15 cellular contexts compared by ENCODE assay signal in the genomic region with DNA sequence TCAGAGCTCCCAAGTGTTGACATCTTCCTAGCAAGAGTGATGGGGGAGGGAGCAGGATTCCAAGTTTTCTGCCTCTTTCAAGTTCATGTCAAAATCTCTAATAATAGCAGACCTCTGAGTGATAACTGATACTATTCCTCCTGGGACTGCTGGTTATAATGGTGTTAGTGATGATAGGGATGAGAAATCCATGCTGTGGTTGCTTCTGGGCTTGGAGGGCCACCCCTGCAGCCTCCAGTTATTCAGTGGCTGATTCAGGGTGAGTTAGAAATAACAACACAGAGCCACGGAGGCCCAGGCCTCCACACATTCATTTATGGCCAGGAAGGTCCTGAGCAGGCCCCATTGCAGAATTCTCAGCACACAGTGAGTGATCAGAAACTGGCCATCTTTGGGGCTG. TPM values are rescaled to one million over a fixed set of nuclear protein-coding genes. Genes with fewer than 3 reads are reported as not detected.
"Had no signal": no experiment of that assay in that cellular context is flagged by ENCODE, and none has a peak within 500 bp of the region (broad histone marks: within the 10 kb centered on the region; RNA-seq: fewer than 3 reads in every experiment).

No MANE protein-coding gene starts in this region.

- H3K27me3 ChIP-seq: breast epithelium, sigmoid colon, tibial nerve, vagina had no signal

- DNase-seq: activated CD4-positive, alpha-beta T cell treated with anti-CD3 and anti-CD28 coated beads, Interleukin-2, amount 10 ng/mL, durations not matched to agents 24 days and 14 days; activated CD4-positive, CD25-positive, alpha-beta regulatory T cell; activated CD8-positive, alpha-beta memory T cell treated with anti-CD3 and anti-CD28 coated beads, Interleukin-2, amount 50 U/mL, for 4 hours; activated CD8-positive, alpha-beta T cell treated with anti-CD3 and anti-CD28 coated beads, Interleukin-2, amount 10 ng/mL, durations not matched to agents 7 days and 5 days; activated naive CD8-positive, alpha-beta T cell treated with anti-CD3 and anti-CD28 coated beads, Interleukin-2, amount 10 ng/mL, durations not matched to agents 7 days and 5 days; activated T-cell treated with anti-CD3 and anti-CD28 coated beads, Interleukin-2, amount 50 U/mL, for 72 hours; mesendoderm; sigmoid colon; stimulated activated CD4-positive, alpha-beta T cell treated with anti-CD3 and anti-CD28 coated beads, Interleukin-12 subunit alpha, Interleukin-12 subunit beta, amount 100 ng/mL, for 4 hours had no signal

- H3K9me3 ChIP-seq: breast epithelium, sigmoid colon, tibial nerve, vagina had no signal

- H3K36me3 ChIP-seq: breast epithelium, vagina had no signal

- H3K4me1 ChIP-seq: breast epithelium, sigmoid colon, vagina had no signal

- H3K4me3 ChIP-seq: breast epithelium, sigmoid colon, tibial nerve, vagina had no signal

- H3K27ac ChIP-seq: epithelial cell of prostate, sigmoid colon, vagina had no signal

RNA-seq across cellular contexts. Expression of a gene that starts 40.6 kb away (rescaled TPM):
- total RNA-seq: activated CD4-positive, alpha-beta T cell treated with anti-CD3 and anti-CD28 coated beads, Interleukin-2, amount 10 ng/mL, durations not matched to agents 24 days and 14 days; dermis microvascular lymphatic vessel endothelial cell; pulmonary artery endothelial cell had no signal
